11 cellular contexts compared by ENCODE assay signal in the genomic region with DNA sequence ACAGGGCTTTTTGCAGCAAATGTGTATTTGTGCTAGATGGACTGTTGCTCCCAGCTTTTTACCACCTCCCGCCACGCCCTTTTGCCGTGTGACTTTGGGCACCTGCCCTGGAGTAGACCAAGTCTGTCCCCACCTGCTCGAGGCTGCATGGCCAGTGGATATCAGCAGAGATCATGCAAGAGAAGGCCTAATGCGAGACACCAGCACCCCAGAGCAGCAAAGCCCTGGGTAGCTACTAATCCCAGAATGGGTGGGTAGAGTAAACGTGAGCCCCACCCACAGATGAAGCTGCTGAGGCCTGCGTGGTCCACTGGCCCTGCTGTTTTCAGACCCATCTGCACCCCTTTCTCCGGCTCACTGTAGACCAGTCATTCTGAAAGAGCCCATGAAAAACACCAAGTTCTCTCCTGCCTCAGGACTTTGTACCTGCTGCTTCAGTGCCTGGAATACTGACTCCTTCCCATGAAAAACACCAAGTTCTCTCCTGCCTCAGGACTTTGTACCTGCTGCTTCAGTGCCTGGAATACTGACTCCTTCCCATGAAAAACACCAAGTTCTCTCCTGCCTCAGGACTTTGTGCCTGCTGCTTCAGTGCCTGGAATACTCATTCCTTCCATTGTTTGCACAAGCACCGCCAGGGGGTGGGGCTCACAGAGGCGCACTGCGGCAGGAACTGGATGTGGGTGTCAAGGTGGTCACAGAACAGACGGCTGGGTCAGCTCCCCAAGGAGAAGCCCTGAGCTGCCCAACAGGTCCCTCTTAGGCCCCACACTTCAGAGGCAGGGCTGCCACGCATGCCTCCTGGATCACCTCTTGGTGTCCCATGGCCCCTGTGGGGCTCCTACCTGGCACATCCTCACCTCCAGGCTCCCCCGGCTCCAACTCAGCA. TPM values are rescaled to one million over a fixed set of nuclear protein-coding genes. Genes with fewer than 3 reads are reported as not detected.
DNase-seq lines count a peak whose midpoint lies in the region; ATAC-seq and TF ChIP-seq lines count a peak whose summit lies in the region.
"Had no signal": no experiment of that assay in that cellular context is flagged by ENCODE, and none has a peak within 500 bp of the region (broad histone marks: within the 10 kb centered on the region; RNA-seq: fewer than 3 reads in every experiment).

No MANE protein-coding gene starts in this region.

- no peaks in the 10 kb centered on the region for H3K27me3 Mint-ChIP-seq in T-helper 17 cell
- H3K27me3 Mint-ChIP-seq in activated T-helper 1 cell treated with anti-CD3 and anti-CD28 coated beads, Interleukin-12 subunit alpha, Interleukin-12 subunit beta, Interleukin-2, Interleukin-4 antibody, amounts not matched to agents 30 ng/mL and 10 ng/mL and 1 ng/mL, durations not matched to agents 14 hours and 24 hours and 36 hours (ENCODE audit: insufficient read depth): no peaks in the 10 kb centered on the region

- H3K4me3 ChIP-seq in body of pancreas (no peak overlapping the region), gastroesophageal sphincter (no peak overlapping the region)
- H3K4me3 ChIP-seq: prostate gland had no signal

- no peaks in the 10 kb centered on the region for H3K36me3 ChIP-seq in body of pancreas (replicated peaks in 1 of 2; ENCODE audit: insufficient read depth in 1 of 2, low read depth in 2 of 2)
- no peaks in the 10 kb centered on the region for H3K36me3 ChIP-seq in gastroesophageal sphincter
- H3K36me3 ChIP-seq: prostate gland had no signal

- H3K27me3 ChIP-seq in body of pancreas: no peaks in the 10 kb centered on the region
- H3K27me3 ChIP-seq in gastroesophageal sphincter: no peaks in the 10 kb centered on the region

- DNase-seq in COR-L47 (lab: John Stamatoyannopoulos, UW) (peak; percentile 53), GM20000 (ENCODE audit: low spot score) (peak; percentile 49), body of pancreas (peak; percentile 75 to 87 (median 85)), lung microvascular endothelial cell (ENCODE audit: low read depth in 2 of 2) (peak; percentile 54 to 65), NCI-H1436 treated with DMSO at 0.1 percent for 48 hours (lab: John Stamatoyannopoulos, UW) (no peak), T-helper 17 cell (no peak)
- DNase-seq in activated T-helper 1 cell treated with anti-CD3 and anti-CD28 coated beads, Interleukin-12 subunit alpha, Interleukin-12 subunit beta, Interleukin-2, Interleukin-4 antibody, amounts not matched to agents 30 ng/mL and 10 ng/mL and 1 ng/mL, durations not matched to agents 14 hours and 24 hours and 36 hours (ENCODE audit: low spot score): no peak
- DNase-seq: glutamatergic neuron, NCI-H524 treated with DMSO at 0.1 percent for 48 hours had no signal

- H3K4me1 ChIP-seq in body of pancreas (peaks cover 46% of the 10 kb centered on the region), gastroesophageal sphincter (peaks cover 0 to 23% (median 0%) of the 10 kb centered on the region in 3 donors)

- H3K36me3 Mint-ChIP-seq in T-helper 17 cell (ENCODE audit: low read depth): no peaks in the 10 kb centered on the region
- H3K36me3 Mint-ChIP-seq in activated T-helper 1 cell treated with anti-CD3 and anti-CD28 coated beads, Interleukin-12 subunit alpha, Interleukin-12 subunit beta, Interleukin-2, Interleukin-4 antibody, amounts not matched to agents 30 ng/mL and 10 ng/mL and 1 ng/mL, durations not matched to agents 14 hours and 24 hours and 36 hours (ENCODE audit: low read depth): no peaks in the 10 kb centered on the region

- peak; percentile 58 for ATAC-seq in body of pancreas
- no peak for ATAC-seq in T-helper 17 cell
- ATAC-seq in gastroesophageal sphincter: no peak

- H3K27ac Mint-ChIP-seq in T-helper 17 cell: no peak overlapping the region
- H3K27ac Mint-ChIP-seq in activated T-helper 1 cell treated with anti-CD3 and anti-CD28 coated beads, Interleukin-12 subunit alpha, Interleukin-12 subunit beta, Interleukin-2, Interleukin-4 antibody, amounts not matched to agents 30 ng/mL and 10 ng/mL and 1 ng/mL, durations not matched to agents 14 hours and 24 hours and 36 hours: no peak overlapping the region

- intact Hi-C loops in body of pancreas (cut with DNase I): loop anchor here (10.0 kb wide), 2 partner anchors 84 to 274 kb away; a partner anchor contains a TSS
- intact Hi-C loops in activated T-helper 1 cell treated with anti-CD3 and anti-CD28 coated beads, Interleukin-12 subunit alpha, Interleukin-12 subunit beta, Interleukin-2, Interleukin-4 antibody, amounts not matched to agents 30 ng/mL and 10 ng/mL and 1 ng/mL, durations not matched to agents 14 hours and 24 hours and 36 hours (cut with micrococcal nuclease): no loop called here

- peaks cover 4% of the 10 kb centered on the region for H3K4me1 Mint-ChIP-seq in T-helper 17 cell
- peaks cover 13% of the 10 kb centered on the region for H3K4me1 Mint-ChIP-seq in activated T-helper 1 cell treated with anti-CD3 and anti-CD28 coated beads, Interleukin-12 subunit alpha, Interleukin-12 subunit beta, Interleukin-2, Interleukin-4 antibody, amounts not matched to agents 30 ng/mL and 10 ng/mL and 1 ng/mL, durations not matched to agents 14 hours and 24 hours and 36 hours (ENCODE audit: low read depth)

- no peaks in the 10 kb centered on the region for H3K9me3 Mint-ChIP-seq in activated T-helper 1 cell treated with anti-CD3 and anti-CD28 coated beads, Interleukin-12 subunit alpha, Interleukin-12 subunit beta, Interleukin-2, Interleukin-4 antibody, amounts not matched to agents 30 ng/mL and 10 ng/mL and 1 ng/mL, durations not matched to agents 14 hours and 24 hours and 36 hours

- H3K27ac ChIP-seq in body of pancreas (peak overlapping the region; percentile 82 to 93 (median 88)), gastroesophageal sphincter (no peak overlapping the region)
- H3K27ac ChIP-seq: prostate gland had no signal

- TF ChIP-seq CTCF in GM20000 (IDR thresholded peaks at IDR 0.05; ENCODE audit: extremely low read depth, missing control alignments): no peak
- TF ChIP-seq CTCF in body of pancreas (IDR thresholded peaks at IDR 0.05): peak in 4 of 7 experiments; percentile 16 to 41 (median 26)
- peak in 1 of 4 experiments; percentile 9 for TF ChIP-seq CTCF in gastroesophageal sphincter (IDR thresholded peaks at IDR 0.05)

- TF ChIP-seq POLR2A in body of pancreas (IDR thresholded peaks at IDR 0.05) (peak in 2 of 3 donors; percentile 16 to 54), gastroesophageal sphincter (IDR thresholded peaks at IDR 0.05) (no peak)

- H3K9me3 ChIP-seq in body of pancreas: no peaks in the 10 kb centered on the region
- H3K9me3 ChIP-seq in T-helper 17 cell (ENCODE audit: control insufficient read depth, low read length, poor library complexity, severe bottlenecking): no peaks in the 10 kb centered on the region
- no peaks in the 10 kb centered on the region for H3K9me3 ChIP-seq in gastroesophageal sphincter
- H3K9me3 ChIP-seq: prostate gland had no signal

- TF ChIP-seq EP300 in gastroesophageal sphincter (IDR thresholded peaks at IDR 0.05): no peak

- H3K4me3 Mint-ChIP-seq in T-helper 17 cell: no peak overlapping the region
- H3K4me3 Mint-ChIP-seq in activated T-helper 1 cell treated with anti-CD3 and anti-CD28 coated beads, Interleukin-12 subunit alpha, Interleukin-12 subunit beta, Interleukin-2, Interleukin-4 antibody, amounts not matched to agents 30 ng/mL and 10 ng/mL and 1 ng/mL, durations not matched to agents 14 hours and 24 hours and 36 hours: no peak overlapping the region

- 34 to 36% methylated on average over 9 to 14 of the region's 14 CpGs for WGBS in body of pancreas, 2 donors
- WGBS in gastroesophageal sphincter (ENCODE audit: low coverage in 1 of 2), 2 donors: 83 to 100% methylated on average over 1 to 7 of the region's 14 CpGs

RNA-seq across cellular contexts. Expression of a gene that starts 5.1 kb away (rescaled TPM):
- total RNA-seq in body of pancreas (10 to 100 TPM; 39.7 to 75.8 TPM), lung microvascular endothelial cell (58.4 and 70.6 TPM in 2 replicates), T-helper 17 cell (10 to 100 TPM; 66.0 to 72.5 TPM), gastroesophageal sphincter (10 to 100 TPM; 54.8 to 74.0 (median 70.4) TPM)
- 96.2 and 98.6 TPM in 2 replicates for total RNA-seq in activated T-helper 1 cell treated with anti-CD3 and anti-CD28 coated beads, Interleukin-12 subunit alpha, Interleukin-12 subunit beta, Interleukin-2, Interleukin-4 antibody, amounts not matched to agents 30 ng/mL and 10 ng/mL and 1 ng/mL, durations not matched to agents 14 hours and 24 hours and 36 hours

RNA-seq across cellular contexts. Expression of a gene that starts 31.6 kb away (rescaled TPM):
- total RNA-seq in body of pancreas (10 to 100 TPM; 29.0 to 33.5 TPM), lung microvascular endothelial cell (12.2 and 14.5 TPM in 2 replicates), T-helper 17 cell (10 to 100 TPM; 36.0 to 62.0 TPM), gastroesophageal sphincter (10 to 100 TPM; 26.8 to 36.4 (median 29.3) TPM)
- 96.7 and 99.7 TPM in 2 replicates for total RNA-seq in activated T-helper 1 cell treated with anti-CD3 and anti-CD28 coated beads, Interleukin-12 subunit alpha, Interleukin-12 subunit beta, Interleukin-2, Interleukin-4 antibody, amounts not matched to agents 30 ng/mL and 10 ng/mL and 1 ng/mL, durations not matched to agents 14 hours and 24 hours and 36 hours

Comparison
In these comparisons a context has a peak if more than half of its experiments do, and no peak if none do; other contexts are left out.
1. DNase-seq: peak in COR-L47 (single experiment), GM20000 (single experiment), body of pancreas (4 of 4) and lung microvascular endothelial cell (2 of 2); none in NCI-H1436 treated with DMSO at 0.1 percent for 48 hours (single experiment), T-helper 17 cell (0 of 3) and activated T-helper 1 cell treated with anti-CD3 and anti-CD28 coated beads, Interleukin-12 subunit alpha, Interleukin-12 subunit beta, Interleukin-2, Interleukin-4 antibody, amounts not matched to agents 30 ng/mL and 10 ng/mL and 1 ng/mL, durations not matched to agents 14 hours and 24 hours and 36 hours (single experiment).
2. H3K27ac ChIP-seq: peak in body of pancreas (4 of 4); none in gastroesophageal sphincter (0 of 4).
3. POLR2A ChIP-seq: peak in body of pancreas (2 of 3); none in gastroesophageal sphincter (0 of 2).